Comparison of ENCODE assay signal across 12 cellular contexts in the genomic region with DNA sequence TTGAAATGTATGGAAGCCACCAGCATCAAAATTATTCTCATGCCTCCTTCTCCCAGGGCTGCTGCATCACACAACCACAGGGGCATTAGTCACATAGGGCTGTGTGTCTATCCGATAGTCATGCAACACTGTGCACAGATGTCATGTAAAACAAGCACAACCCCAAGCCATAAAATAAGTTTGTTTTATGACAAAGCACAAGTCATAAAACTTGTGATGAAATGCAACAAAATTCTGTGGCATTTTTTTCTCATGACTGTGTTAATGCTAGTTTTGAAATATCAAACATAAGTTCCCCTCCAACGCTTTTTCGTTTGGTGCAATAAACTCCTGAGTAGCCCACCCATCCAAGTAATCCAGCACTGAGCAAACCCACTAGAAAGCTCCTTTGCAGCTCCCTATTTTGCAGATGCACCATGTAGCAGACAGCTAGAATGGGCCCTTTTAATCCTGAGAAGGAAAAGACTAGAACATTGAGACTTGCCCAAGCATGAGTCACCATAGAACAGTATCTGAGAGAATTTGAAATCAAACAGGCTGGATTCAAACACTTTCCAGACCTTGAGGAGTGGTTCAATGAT.
DNase-seq lines count a peak whose midpoint lies in the region; ATAC-seq and TF ChIP-seq lines count a peak whose summit lies in the region.
"Had no signal": no experiment of that assay in that cellular context is flagged by ENCODE, and none has a peak within 500 bp of the region (broad histone marks: within the 10 kb centered on the region; RNA-seq: fewer than 3 reads in every experiment).

No MANE protein-coding gene starts in this region.

- no peaks in the 10 kb centered on the region for H3K27me3 ChIP-seq in dorsolateral prefrontal cortex
- H3K27me3 ChIP-seq: sigmoid colon had no signal

- H3K27me3 Mint-ChIP-seq in type B pancreatic cell, result peaks cover 3% of the 10 kb centered on the region
- no peaks in the 10 kb centered on the region for H3K27me3 Mint-ChIP-seq in natural killer cell treated with Interleukin-12 subunit alpha and Interleukin-12 subunit beta and Interleukin-15 and Interleukin-18, amount 100 ng/mL, for 72 hours

- DNase-seq in EH (ENCODE audit: low read depth) (peak; percentile 98), NOMO-1 treated with DMSO at 0.1 percent for 48 hours (lab: John Stamatoyannopoulos, UW; ENCODE audit: unreplicated experiment) (peak; percentile 51), dorsolateral prefrontal cortex (no peak), non-pigmented ciliary epithelial cell (ENCODE audit: low read depth) (peak; percentile 76), type B pancreatic cell (ENCODE audit: extremely low spot score, unreplicated experiment) (no peak), HEK293T (ENCODE audit: extremely low spot score) (no peak)
- no peak for DNase-seq in natural killer cell treated with Interleukin-12 subunit alpha and Interleukin-12 subunit beta and Interleukin-15 and Interleukin-18, amount 100 ng/mL, for 72 hours (ENCODE audit: low spot score)
- DNase-seq: activated naive CD4-positive, alpha-beta T cell treated with Interleukin-2 at 50 U/mL for 16 hours; NCI-H526 treated with DMSO at 0.1 percent for 48 hours; sigmoid colon had no signal

- peak overlapping the region in 54 of 59 donors; percentile 5 to 89 (median 69) for H3K27ac ChIP-seq in dorsolateral prefrontal cortex

- H3K27ac Mint-ChIP-seq in type B pancreatic cell, result no peak overlapping the region
- H3K27ac Mint-ChIP-seq in natural killer cell treated with Interleukin-12 subunit alpha and Interleukin-12 subunit beta and Interleukin-15 and Interleukin-18, amount 100 ng/mL, for 72 hours, result no peak overlapping the region

- peaks cover 20% of the 10 kb centered on the region for H3K4me1 Mint-ChIP-seq in type B pancreatic cell (ENCODE audit: unreplicated experiment)
- H3K4me1 Mint-ChIP-seq in natural killer cell treated with Interleukin-12 subunit alpha and Interleukin-12 subunit beta and Interleukin-15 and Interleukin-18, amount 100 ng/mL, for 72 hours (ENCODE audit: low read depth in 2 of 2), result peaks cover 7 to 9% of the 10 kb centered on the region in 2 donors

- intact Hi-C loops in dorsolateral prefrontal cortex (cut with DNase I), result loop anchor here (10.0 kb wide), 1 partner anchor 244 kb away; no protein-coding TSS in a partner anchor

- no peak overlapping the region for H3K4me3 ChIP-seq in dorsolateral prefrontal cortex
- H3K4me3 ChIP-seq: HAP-1, sigmoid colon had no signal

- H3K9me3 Mint-ChIP-seq in type B pancreatic cell, result peaks cover 10% of the 10 kb centered on the region
- no peaks in the 10 kb centered on the region for H3K9me3 Mint-ChIP-seq in natural killer cell treated with Interleukin-12 subunit alpha and Interleukin-12 subunit beta and Interleukin-15 and Interleukin-18, amount 100 ng/mL, for 72 hours

- H3K36me3 Mint-ChIP-seq in type B pancreatic cell, result no peaks in the 10 kb centered on the region
- no peaks in the 10 kb centered on the region for H3K36me3 Mint-ChIP-seq in natural killer cell treated with Interleukin-12 subunit alpha and Interleukin-12 subunit beta and Interleukin-15 and Interleukin-18, amount 100 ng/mL, for 72 hours

- no peak for ATAC-seq in HG03442 (IDR thresholded peaks at IDR 0.05; ENCODE audit: unreplicated experiment)
- ATAC-seq in natural killer cell treated with Interleukin-12 subunit alpha and Interleukin-12 subunit beta and Interleukin-15 and Interleukin-18, amount 100 ng/mL, for 72 hours, result no peak

- TF ChIP-seq CTCF in dorsolateral prefrontal cortex (IDR thresholded peaks at IDR 0.05 in 54 of 56, conservative IDR thresholded peaks at IDR 0.05 in 2 of 56; ENCODE audit: low read depth in 1 of 56, partially characterized antibody in 56 of 56), result no peak
- no peak for TF ChIP-seq CTCF in type B pancreatic cell (conservative IDR thresholded peaks at IDR 0.05)

- H3K4me3 Mint-ChIP-seq in type B pancreatic cell, result no peak overlapping the region
- no peak overlapping the region for H3K4me3 Mint-ChIP-seq in natural killer cell treated with Interleukin-12 subunit alpha and Interleukin-12 subunit beta and Interleukin-15 and Interleukin-18, amount 100 ng/mL, for 72 hours

- POLR2A ChIA-PET in HEK293T (lab: Yijun Ruan, JAX), result no interaction called here

- CTCF ChIA-PET in HEK293T (lab: Yijun Ruan, JAX), result no interaction called here

TF ChIP-seq in HEK293T, 16 proteins besides CTCF, POLR2A, EP300 and RAD21:
- TF ChIP-seq FOXK2 (IDR thresholded peaks at IDR 0.05) (no peak), ZNF384 (IDR thresholded peaks at IDR 0.05) (no peak), TARDBP (IDR thresholded peaks at IDR 0.05) (no peak), FOXA1 (IDR thresholded peaks at IDR 0.05) (no peak), SP1 (IDR thresholded peaks at IDR 0.05) (no peak), L3MBTL2 (conservative IDR thresholded peaks at IDR 0.05) (no peak), PKNOX1 (IDR thresholded peaks at IDR 0.05) (no peak), ARNT (IDR thresholded peaks at IDR 0.05) (no peak), HDGF (IDR thresholded peaks at IDR 0.05; ENCODE audit: borderline replicate concordance) (no peak), ELF4 (IDR thresholded peaks at IDR 0.05) (no peak), BHLHE40 (IDR thresholded peaks at IDR 0.05; ENCODE audit: borderline replicate concordance) (no peak), FOXM1 (IDR thresholded peaks at IDR 0.05; ENCODE audit: borderline replicate concordance) (no peak), CTBP1 (IDR thresholded peaks at IDR 0.05; ENCODE audit: borderline replicate concordance) (no peak), NFRKB (IDR thresholded peaks at IDR 0.05) (no peak), LEF1 (IDR thresholded peaks at IDR 0.05; ENCODE audit: borderline replicate concordance) (no peak), SUZ12 (IDR thresholded peaks at IDR 0.05) (no peak)

Comparison
In these comparisons a context has a peak if more than half of its experiments do, and no peak if none do; other contexts are left out.
1. DNase-seq: peak in EH (single experiment), NOMO-1 treated with DMSO at 0.1 percent for 48 hours (single experiment) and non-pigmented ciliary epithelial cell (single experiment); none in dorsolateral prefrontal cortex (0 of 10), type B pancreatic cell (single experiment), HEK293T (single experiment) and natural killer cell treated with Interleukin-12 subunit alpha and Interleukin-12 subunit beta and Interleukin-15 and Interleukin-18, amount 100 ng/mL, for 72 hours (single experiment).